ENCODE assay signal across 10 cellular contexts in genomic region chr22:24157783-24158170, GRCh38. TPM values are rescaled to one million over a fixed set of nuclear protein-coding genes. Genes with fewer than 3 reads are reported as not detected.
DNase-seq lines count a peak whose midpoint lies in the region; ATAC-seq and TF ChIP-seq lines count a peak whose summit lies in the region.
"Had no signal": no experiment of that assay in that cellular context is flagged by ENCODE, and none has a peak within 500 bp of the region (broad histone marks: within the 10 kb centered on the region; RNA-seq: fewer than 3 reads in every experiment).

No MANE protein-coding gene starts in this region.

- TF ChIP-seq CTCF in RWPE2 (IDR thresholded peaks at IDR 0.05; ENCODE audit: poor library complexity, severe bottlenecking) (no peak), esophagus muscularis mucosa (IDR thresholded peaks at IDR 0.05) (peak in 1 of 3 experiments; percentile 3), spleen (IDR thresholded peaks at IDR 0.05 in 8 of 11, conservative IDR thresholded peaks at IDR 0.05 in 3 of 11) (no peak)

- H3K27me3 ChIP-seq in RWPE2 (ENCODE audit: insufficient read depth, poor library complexity, severe bottlenecking), result no peaks in the 10 kb centered on the region
- H3K27me3 ChIP-seq in esophagus muscularis mucosa, result no peaks in the 10 kb centered on the region
- no peaks in the 10 kb centered on the region for H3K27me3 ChIP-seq in spleen (replicated peaks in 1 of 7)
- H3K27me3 ChIP-seq: SJCRH30 had no signal

- DNase-seq in RWPE2 (ENCODE audit: low spot score), result no peak
- no peak for DNase-seq in esophagus muscularis mucosa (ENCODE audit: extremely low spot score)
- DNase-seq in spleen, result peak; percentile 86
- no peak for DNase-seq in LoVo (ENCODE audit: low spot score)
- DNase-seq in midbrain (lab: John Stamatoyannopoulos, UW), result no peak
- DNase-seq in A172 (ENCODE audit: low spot score), result no peak
- DNase-seq: endodermal cell had no signal

- 50% methylated on average over 3 of the region's 11 CpGs for WGBS in esophagus muscularis mucosa
- WGBS in spleen, 5 donors, result 46 to 54% (median 52%) methylated on average over 10 to 11 of the region's 11 CpGs

- H3K36me3 ChIP-seq in RWPE2 (ENCODE audit: low read depth) (no peaks in the 10 kb centered on the region), esophagus muscularis mucosa (peaks cover 0 to 16% (median 8%) of the 10 kb centered on the region in 4 donors), spleen (peaks cover 0 to 41% (median 13%) of the 10 kb centered on the region in 6 donors)
- H3K36me3 ChIP-seq: SJCRH30 had no signal

- no peak for ATAC-seq in RWPE2 (ENCODE audit: low read depth)
- no peak for ATAC-seq in GM21528 (IDR thresholded peaks at IDR 0.05; ENCODE audit: low FRiP score, unreplicated experiment)

- intact Hi-C loops in esophagus muscularis mucosa (cut with DNase I) (no loop called here), spleen (cut with DNase I; ENCODE audit: low total_unique reads) (no loop called here)

- peak overlapping the region; percentile 40; the same call in 1 of the 2 replicates for H3K4me3 ChIP-seq in GM08714 (ENCODE audit: low read length)
- H3K4me3 ChIP-seq in RWPE2 (ENCODE audit: severe bottlenecking), result no peak overlapping the region
- H3K4me3 ChIP-seq in esophagus muscularis mucosa, result peak overlapping the region; percentile 74 to 97 (median 94)
- peak overlapping the region in 7 of 8 donors; percentile 71 to 99 (median 91) for H3K4me3 ChIP-seq in spleen

- no peak for TF ChIP-seq POLR2A in esophagus muscularis mucosa (IDR thresholded peaks at IDR 0.05; ENCODE audit: low read depth)
- no peak for TF ChIP-seq POLR2A in spleen (IDR thresholded peaks at IDR 0.05)

- H3K9me3 ChIP-seq in RWPE2 (ENCODE audit: severe bottlenecking) (no peaks in the 10 kb centered on the region), esophagus muscularis mucosa (no peaks in the 10 kb centered on the region), spleen (no peaks in the 10 kb centered on the region)
- H3K9me3 ChIP-seq: SJCRH30 had no signal

- no peak for TF ChIP-seq EP300 in esophagus muscularis mucosa (IDR thresholded peaks at IDR 0.05)

- H3K4me1 ChIP-seq in RWPE2 (ENCODE audit: insufficient read depth, poor library complexity, severe bottlenecking), result no peaks in the 10 kb centered on the region
- peaks cover 66 to 92% (median 87%) of the 10 kb centered on the region in 4 donors for H3K4me1 ChIP-seq in esophagus muscularis mucosa
- H3K4me1 ChIP-seq in spleen, result peaks cover 41 to 93% (median 69%) of the 10 kb centered on the region in 6 donors

- H3K27ac ChIP-seq in RWPE2 (ENCODE audit: poor library complexity, severe bottlenecking) (peak overlapping the region; percentile 54), esophagus muscularis mucosa (replicated peaks in 1 of 4) (peak overlapping the region; percentile 84 to 97 (median 92)), spleen (peak overlapping the region; percentile 61 to 97 (median 92))
- H3K27ac ChIP-seq: SJCRH30 had no signal

RNA-seq across cellular contexts. Expression of gene SUSD2, which starts 23.5 kb away (rescaled TPM):
- total RNA-seq in esophagus muscularis mucosa (1 to 10 TPM; 3.3 to 10.0 (median 4.2) TPM), spleen (1 to 10 TPM; 1.4 to 9.0 (median 3.2) TPM)
- 1 to 10 TPM; 2.2 to 4.0 (median 3.6) TPM for polyA plus RNA-seq in spleen
- total RNA-seq in A172 (2014; rRNA removed; shearing (Covaris generic)), result 1.1 and 2.6 TPM in 2 replicates
- total RNA-seq: SJCRH30 had no signal
